28 cellular contexts compared by ENCODE assay signal in genomic region chr3:193796089-193796488, GRCh38.
DNase-seq lines count a peak whose midpoint lies in the region; ATAC-seq, FAIRE-seq and TF ChIP-seq lines count a peak whose summit lies in the region.
"Had no signal": no experiment of that assay in that cellular context is flagged by ENCODE, and none has a peak within 500 bp of the region (broad histone marks: within the 10 kb centered on the region; RNA-seq: fewer than 3 reads in every experiment).

No MANE protein-coding gene starts in this region.

- H3K79me2 ChIP-seq in HCT116 (ENCODE audit: insufficient read depth, low read length) (no peaks in the 10 kb centered on the region), astrocyte (ENCODE audit: insufficient read depth, low read length) (no peaks in the 10 kb centered on the region)

- H2AFZ ChIP-seq in HCT116 (ENCODE audit: low read depth, low read length, poor library complexity, severe bottlenecking) (no peak overlapping the region), astrocyte (ENCODE audit: low read depth, low read length) (no peak overlapping the region)
- H2AFZ ChIP-seq: GM23248 had no signal

- BruUV-seq in Caco-2 (replicated peaks; lab: Mats Ljungman, UMichigan) = no TSS peak
- BruUV-seq in HCT116 (replicated peaks; lab: Mats Ljungman, UMichigan) = no TSS peak

- no peaks in the 10 kb centered on the region for H3K9me3 ChIP-seq in Caco-2
- H3K9me3 ChIP-seq in HCT116 (ENCODE audit: control insufficient read depth in 1 of 2, insufficient read depth in 1 of 2, low read depth in 1 of 2, low read length in 2 of 2) = no peaks in the 10 kb centered on the region
- peaks cover 4% of the 10 kb centered on the region for H3K9me3 ChIP-seq in astrocyte (ENCODE audit: insufficient read depth, low read depth, low read length)
- H3K9me3 ChIP-seq: A549 had no signal

- H3K27ac ChIP-seq in HCT116 (ENCODE audit: low read depth, low read length) = no peak overlapping the region
- no peak overlapping the region for H3K27ac ChIP-seq in astrocyte (ENCODE audit: low read depth, low read length)
- peak overlapping the region; percentile 20 for H3K27ac ChIP-seq in foreskin keratinocyte
- H3K27ac ChIP-seq in coronary artery = no peak overlapping the region
- H3K27ac ChIP-seq: A549, GM23248 had no signal

- no peaks in the 10 kb centered on the region for H3K36me3 ChIP-seq in Caco-2 (ENCODE audit: control insufficient read depth, insufficient read depth, low read length)
- no peaks in the 10 kb centered on the region for H3K36me3 ChIP-seq in HCT116 (ENCODE audit: control insufficient read depth in 1 of 2, insufficient read depth in 2 of 2, low read length in 2 of 2)
- no peaks in the 10 kb centered on the region for H3K36me3 ChIP-seq in astrocyte (ENCODE audit: insufficient read depth, low read length)

- TF ChIP-seq POLR2A in HCT116 (IDR thresholded peaks at IDR 0.05; ENCODE audit: borderline replicate concordance, extremely low read depth, insufficient read depth, insufficient read length) = no peak

- intact Hi-C loops in Caco-2 (cut with micrococcal nuclease; ENCODE audit: unreplicated experiment) (no loop called here), HCT116 (cut with micrococcal nuclease) (no loop called here)

- H3K27ac Mint-ChIP-seq in Caco-2 (ENCODE audit: unreplicated experiment) (peak overlapping the region; percentile 34), astrocyte (ENCODE audit: unreplicated experiment) (peak overlapping the region; percentile 49)
- H3K27ac Mint-ChIP-seq: CD4-positive, alpha-beta memory T cell had no signal

- POLR2A ChIA-PET in Caco-2 (lab: Charles Lee) (no interaction called here), HCT116 (lab: Charles Lee) (no interaction called here)

- peaks cover 10% of the 10 kb centered on the region for H3K9me3 Mint-ChIP-seq in Caco-2 (ENCODE audit: unreplicated experiment)
- H3K9me3 Mint-ChIP-seq in astrocyte (ENCODE audit: unreplicated experiment) = peaks cover 10% of the 10 kb centered on the region
- H3K9me3 Mint-ChIP-seq: CD4-positive, alpha-beta memory T cell had no signal

- FAIRE-seq in astrocyte (lab: Jason Lieb, UNC) = no peak
- FAIRE-seq: A549, GM18507 had no signal

- H3K4me1 Mint-ChIP-seq in Caco-2 (ENCODE audit: low read depth, unreplicated experiment) = peaks cover 38% of the 10 kb centered on the region
- H3K4me1 Mint-ChIP-seq in astrocyte (ENCODE audit: low read depth, unreplicated experiment) = peaks cover 9% of the 10 kb centered on the region
- H3K4me1 Mint-ChIP-seq: CD4-positive, alpha-beta memory T cell had no signal

- TF ChIP-seq RAD21 in HCT116 (IDR thresholded peaks at IDR 0.05; ENCODE audit: low read depth) = no peak

- no peaks in the 10 kb centered on the region for H3K9me2 ChIP-seq in HCT116 (ENCODE audit: insufficient read depth)

- DNase-seq in Caco-2 (no peak), HCT116 (ENCODE audit: low read depth, low spot score) (no peak), astrocyte (ENCODE audit: low read depth) (no peak), foreskin keratinocyte (peak in 1 of 2 donors; percentile 70), coronary artery (ENCODE audit: low spot score) (no peak), DMS79 treated with DMSO at 0.1 percent for 48 hours (lab: John Stamatoyannopoulos, UW) (no peak)
- DNase-seq: C1 segment of cervical spinal cord; CD4-positive, alpha-beta memory T cell; COR-L47; DMS 273 treated with DMSO at 0.1 percent for 48 hours; GM23248; H7; Karpas-422; NCI-H1105; NCI-H146; NCI-H1930; NCI-H2107; NCI-H446 treated with DMSO at 0.1 percent for 48 hours; NCI-H526; NCI-H82; NK-92 treated with Interleukin-12 subunit alpha and Interleukin-12 subunit beta, amount 100 ng/mL, for 24 hours; RPMI8226; SHP77; T-helper 1 cell had no signal

- CTCF ChIA-PET in Caco-2 (lab: Charles Lee) = no interaction called here
- CTCF ChIA-PET in HCT116 (lab: Charles Lee) = no interaction called here

- peak overlapping the region; percentile 14; the same call in 1 of the 2 replicates for H3K4me2 ChIP-seq in HCT116 (ENCODE audit: low read length)
- no peak overlapping the region for H3K4me2 ChIP-seq in astrocyte (ENCODE audit: low read length)
- H3K4me2 ChIP-seq: A549 had no signal

- H4K20me1 ChIP-seq in HCT116 (ENCODE audit: insufficient read depth) (no peaks in the 10 kb centered on the region), astrocyte (ENCODE audit: insufficient read depth, low read length) (no peaks in the 10 kb centered on the region)

- H3K4me3 ChIP-seq in Caco-2 (ENCODE audit: low read depth, low read length) = no peak overlapping the region
- H3K4me3 ChIP-seq in HCT116 (replicated peaks in 1 of 2; ENCODE audit: low read depth in 1 of 2, low read length in 2 of 2) = no peak overlapping the region
- no peak overlapping the region for H3K4me3 ChIP-seq in astrocyte (ENCODE audit: insufficient read depth, low read depth, low read length)
- no peak overlapping the region for H3K4me3 ChIP-seq in coronary artery
- H3K4me3 ChIP-seq: A549, GM23248 had no signal

- ATAC-seq in HCT116 (no peak), foreskin keratinocyte (peak; percentile 72), HG02884 (IDR thresholded peaks at IDR 0.05; ENCODE audit: unreplicated experiment) (no peak), HG03439 (IDR thresholded peaks at IDR 0.05; ENCODE audit: unreplicated experiment) (no peak)
- ATAC-seq: A549 had no signal

- RAD21 ChIA-PET in HCT116 (lab: Charles Lee; ENCODE audit: low non-redundant PET in 1 of 2, low total read pairs in 2 of 2, uncharacterized antibody in 2 of 2, unreplicated experiment in 2 of 2) = no interaction called here

- H3K27me3 Mint-ChIP-seq in Caco-2 (ENCODE audit: insufficient read depth, unreplicated experiment) (no peaks in the 10 kb centered on the region), astrocyte (ENCODE audit: low read depth, unreplicated experiment) (peaks cover 94% of the 10 kb centered on the region)

- H3K4me3 Mint-ChIP-seq in Caco-2 (ENCODE audit: unreplicated experiment) (no peak overlapping the region), astrocyte (ENCODE audit: unreplicated experiment) (no peak overlapping the region)
- H3K4me3 Mint-ChIP-seq: CD4-positive, alpha-beta memory T cell had no signal

- H3K27me3 ChIP-seq in Caco-2 (replicated peaks; ENCODE audit: control insufficient read depth, insufficient read depth, low read length) (no peaks in the 10 kb centered on the region), HCT116 (ENCODE audit: insufficient read depth, low read length) (peaks cover 5% of the 10 kb centered on the region; the same call in 1 of the 2 replicates), astrocyte (ENCODE audit: insufficient read depth, low read length) (peaks cover 53% of the 10 kb centered on the region), foreskin keratinocyte (no peaks in the 10 kb centered on the region)

- peaks cover 32% of the 10 kb centered on the region for H3K4me1 ChIP-seq in Caco-2
- H3K4me1 ChIP-seq in HCT116 (ENCODE audit: control insufficient read depth in 1 of 2, insufficient read depth in 2 of 2, low read length in 2 of 2) = peaks cover 3 to 17% of the 10 kb centered on the region in 2 experiments; a peak in 3 of 4 replicates
- peaks cover 5% of the 10 kb centered on the region for H3K4me1 ChIP-seq in astrocyte (ENCODE audit: insufficient read depth, low read length)
- peaks cover 6% of the 10 kb centered on the region for H3K4me1 ChIP-seq in foreskin keratinocyte
- H3K4me1 ChIP-seq: A549 had no signal

- H3K36me3 Mint-ChIP-seq in Caco-2 (ENCODE audit: insufficient read depth, unreplicated experiment) (no peaks in the 10 kb centered on the region), astrocyte (ENCODE audit: low read depth, unreplicated experiment) (no peaks in the 10 kb centered on the region)
- H3K36me3 Mint-ChIP-seq: CD4-positive, alpha-beta memory T cell had no signal

- H3K9ac ChIP-seq in HCT116 (ENCODE audit: low read length) (no peak overlapping the region), astrocyte (ENCODE audit: low read length) (no peak overlapping the region)
- H3K9ac ChIP-seq: GM23248 had no signal

- no peak for TF ChIP-seq CTCF in Caco-2 (IDR thresholded peaks at IDR 0.05; ENCODE audit: insufficient read depth in 1 of 2, low read depth in 1 of 2, low read length in 1 of 2, severe bottlenecking in 1 of 2, unreplicated experiment in 1 of 2)
- no peak for TF ChIP-seq CTCF in HCT116 (IDR thresholded peaks at IDR 0.05 in 2 of 3, conservative IDR thresholded peaks at IDR 0.05 in 1 of 3; ENCODE audit: borderline replicate concordance in 1 of 3, insufficient read depth in 1 of 3, low read depth in 2 of 3, low read length in 2 of 3)
- no peak for TF ChIP-seq CTCF in astrocyte (IDR thresholded peaks at IDR 0.05; ENCODE audit: insufficient read depth, low read depth, low read length)
- no peak for TF ChIP-seq CTCF in foreskin keratinocyte (conservative IDR thresholded peaks at IDR 0.05)
- no peak for TF ChIP-seq CTCF in coronary artery (IDR thresholded peaks at IDR 0.05)

TF ChIP-seq in HCT116, 20 proteins besides CTCF, POLR2A, EP300 and RAD21 (continues in another document):
- TF ChIP-seq EGR1 (IDR thresholded peaks at IDR 0.05; ENCODE audit: low read depth) = no peak
- no peak for TF ChIP-seq MAX (IDR thresholded peaks at IDR 0.05)
- no peak for TF ChIP-seq TCF7L2 (IDR thresholded peaks at IDR 0.05; ENCODE audit: borderline replicate concordance, extremely low read depth, insufficient read depth, insufficient read length)
- no peak for TF ChIP-seq CBX3 (IDR thresholded peaks at IDR 0.05; ENCODE audit: low read depth)
- TF ChIP-seq, protein P1, sequence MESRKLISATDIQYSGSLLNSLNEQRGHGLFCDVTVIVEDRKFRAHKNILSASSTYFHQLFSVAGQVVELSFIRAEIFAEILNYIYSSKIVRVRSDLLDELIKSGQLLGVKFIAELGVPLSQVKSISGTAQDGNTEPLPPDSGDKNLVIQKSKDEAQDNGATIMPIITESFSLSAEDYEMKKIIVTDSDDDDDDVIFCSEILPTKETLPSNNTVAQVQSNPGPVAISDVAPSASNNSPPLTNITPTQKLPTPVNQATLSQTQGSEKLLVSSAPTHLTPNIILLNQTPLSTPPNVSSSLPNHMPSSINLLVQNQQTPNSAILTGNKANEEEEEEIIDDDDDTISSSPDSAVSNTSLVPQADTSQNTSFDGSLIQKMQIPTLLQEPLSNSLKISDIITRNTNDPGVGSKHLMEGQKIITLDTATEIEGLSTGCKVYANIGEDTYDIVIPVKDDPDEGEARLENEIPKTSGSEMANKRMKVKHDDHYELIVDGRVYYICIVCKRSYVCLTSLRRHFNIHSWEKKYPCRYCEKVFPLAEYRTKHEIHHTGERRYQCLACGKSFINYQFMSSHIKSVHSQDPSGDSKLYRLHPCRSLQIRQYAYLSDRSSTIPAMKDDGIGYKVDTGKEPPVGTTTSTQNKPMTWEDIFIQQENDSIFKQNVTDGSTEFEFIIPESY (IDR thresholded peaks at IDR 0.05; ENCODE audit: extremely low read depth, insufficient replicate concordance, low read length) = no peak
- TF ChIP-seq ZNF274 (IDR thresholded peaks at IDR 0.05; ENCODE audit: low read depth, low read length) = no peak
- TF ChIP-seq SP1 (IDR thresholded peaks at IDR 0.05; ENCODE audit: low read depth) = no peak
- no peak for TF ChIP-seq ELF1 (IDR thresholded peaks at IDR 0.05; ENCODE audit: borderline replicate concordance, low read depth)
- no peak for TF ChIP-seq EZH2 (IDR thresholded peaks at IDR 0.05)
